ENCODE assay signal across 16 cellular contexts in the genomic region with DNA sequence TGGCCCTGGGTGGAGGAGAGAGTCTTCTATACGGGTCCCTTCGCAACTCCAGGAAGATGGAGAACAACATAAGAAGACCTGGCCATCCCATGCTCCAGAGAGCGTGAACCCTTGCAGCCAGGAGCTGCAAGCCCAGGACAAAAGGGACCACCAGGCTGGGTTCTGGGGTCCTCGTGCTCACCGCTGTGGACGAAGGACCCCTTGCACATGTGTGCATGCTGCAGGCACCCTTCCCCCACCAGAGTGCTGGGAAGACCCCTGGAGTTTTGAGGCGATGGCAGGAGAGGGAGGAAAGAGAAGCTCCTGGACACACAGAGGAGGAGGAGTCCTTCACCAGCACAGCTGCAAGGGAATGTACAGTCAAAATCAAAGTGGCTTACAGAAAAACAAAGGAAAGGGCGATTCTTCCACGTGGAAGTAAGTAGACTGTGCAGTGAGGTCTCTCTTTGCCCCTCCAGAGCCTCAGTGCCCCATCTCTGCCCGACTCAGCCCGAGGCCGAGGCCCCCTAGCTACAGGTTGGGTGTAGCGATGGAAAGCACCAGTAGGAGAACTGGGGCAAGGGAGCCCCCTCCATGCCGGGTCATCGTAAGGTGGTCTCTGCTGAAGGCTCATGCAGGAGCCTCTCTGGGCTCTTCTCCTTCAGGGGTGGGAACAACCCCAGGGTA. TPM values are rescaled to one million over a fixed set of nuclear protein-coding genes. Genes with fewer than 3 reads are reported as not detected.
DNase-seq lines count a peak whose midpoint lies in the region; ATAC-seq, FAIRE-seq and TF ChIP-seq lines count a peak whose summit lies in the region.
"Had no signal": no experiment of that assay in that cellular context is flagged by ENCODE, and none has a peak within 500 bp of the region (broad histone marks: within the 10 kb centered on the region; RNA-seq: fewer than 3 reads in every experiment).

No MANE protein-coding gene starts in this region.

- peak overlapping the region; percentile 5 to 68 for H3K4me3 Mint-ChIP-seq in activated T-cell treated with anti-CD3 and anti-CD28 coated beads, Interleukin-2, amount 50 U/mL, for 72 hours
- peak overlapping the region; percentile 57 for H3K4me3 Mint-ChIP-seq in activated T-helper 17 cell treated with anti-CD3 and anti-CD28 coated beads, Interleukin-2, amount 50 U/mL, for 72 hours

- 66% methylated on average over 8 of the region's 15 CpGs for WGBS in suprapubic skin

- no peak for TF ChIP-seq EP300 in suprapubic skin (IDR thresholded peaks at IDR 0.05)

- H3K4me1 ChIP-seq in kidney (ENCODE audit: control insufficient read depth in 1 of 2, insufficient read depth in 1 of 2, low read depth in 1 of 2, low read length in 2 of 2) = peaks cover 4 to 31% of the 10 kb centered on the region in 2 donors
- peaks cover 17% of the 10 kb centered on the region for H3K4me1 ChIP-seq in suprapubic skin

- no peak for TF ChIP-seq POLR2A in suprapubic skin (IDR thresholded peaks at IDR 0.05)

- H3K36me3 ChIP-seq in kidney (ENCODE audit: control insufficient read depth in 1 of 2, insufficient read depth in 2 of 2, low read length in 2 of 2) (no peaks in the 10 kb centered on the region), suprapubic skin (no peaks in the 10 kb centered on the region)

- no peak for DNase-seq in activated T-cell treated with anti-CD3 and anti-CD28 coated beads, Interleukin-2, amount 50 U/mL, for 72 hours
- DNase-seq in activated T-cell treated with anti-CD3 and anti-CD28 coated beads, Interleukin-2, amount 50 U/mL, for 48 hours = no peak
- peak; percentile 59 for DNase-seq in kidney
- DNase-seq in suprapubic skin (ENCODE audit: low spot score in 2 of 2) = peak; percentile 40 to 58
- no peak for DNase-seq in SIG-M5 treated with dmso at 0.1 percent for 504 hours (lab: John Stamatoyannopoulos, UW; ENCODE audit: unreplicated experiment)
- DNase-seq in mucosa of gallbladder (ENCODE audit: low spot score) = no peak
- DNase-seq: activated CD4-positive, CD25-positive, alpha-beta regulatory T cell treated with anti-CD3 and anti-CD28 coated beads, Interleukin-2, amount 50 U/mL, for 72 hours; activated gamma-delta T cell treated with Interleukin-2 at 50 U/mL for 16 hours; cortex of kidney; foreskin melanocyte; NCI-H1417 treated with DMSO at 0.1 percent for 48 hours; NCI-H774; testis had no signal

- no peaks in the 10 kb centered on the region for H3K9me3 Mint-ChIP-seq in activated T-cell treated with anti-CD3 and anti-CD28 coated beads, Interleukin-2, amount 50 U/mL, for 72 hours
- no peaks in the 10 kb centered on the region for H3K9me3 Mint-ChIP-seq in activated T-helper 17 cell treated with anti-CD3 and anti-CD28 coated beads, Interleukin-2, amount 50 U/mL, for 72 hours

- no peak overlapping the region for H3K9ac ChIP-seq in kidney (ENCODE audit: low read length in 2 of 2)

- peaks cover 20% of the 10 kb centered on the region for H3K4me1 Mint-ChIP-seq in activated T-cell treated with anti-CD3 and anti-CD28 coated beads, Interleukin-2, amount 50 U/mL, for 72 hours (ENCODE audit: low read depth)
- H3K4me1 Mint-ChIP-seq in activated T-helper 17 cell treated with anti-CD3 and anti-CD28 coated beads, Interleukin-2, amount 50 U/mL, for 72 hours = peaks cover 11% of the 10 kb centered on the region

- no peaks in the 10 kb centered on the region for H3K9me3 ChIP-seq in kidney (ENCODE audit: control insufficient read depth in 1 of 2, low read length in 2 of 2)
- no peaks in the 10 kb centered on the region for H3K9me3 ChIP-seq in suprapubic skin
- H3K9me3 ChIP-seq: testis had no signal

- no peaks in the 10 kb centered on the region for H3K27me3 Mint-ChIP-seq in activated T-cell treated with anti-CD3 and anti-CD28 coated beads, Interleukin-2, amount 50 U/mL, for 72 hours (ENCODE audit: low read depth)
- H3K27me3 Mint-ChIP-seq in activated T-helper 17 cell treated with anti-CD3 and anti-CD28 coated beads, Interleukin-2, amount 50 U/mL, for 72 hours = peaks cover 5% of the 10 kb centered on the region

- ATAC-seq in activated T-cell treated with anti-CD3 and anti-CD28 coated beads, Interleukin-2, amount 50 U/mL, for 72 hours (replicated peaks in 1 of 2) = peak in 1 of 2 donors; percentile 28
- no peak for ATAC-seq in activated T-helper 17 cell treated with anti-CD3 and anti-CD28 coated beads, Interleukin-2, amount 50 U/mL, for 72 hours (replicated peaks)
- no peak for ATAC-seq in HG03439 (IDR thresholded peaks at IDR 0.05; ENCODE audit: unreplicated experiment)

- no peaks in the 10 kb centered on the region for H3K36me3 Mint-ChIP-seq in activated T-cell treated with anti-CD3 and anti-CD28 coated beads, Interleukin-2, amount 50 U/mL, for 72 hours (ENCODE audit: insufficient read depth in 2 of 2)
- H3K36me3 Mint-ChIP-seq in activated T-helper 17 cell treated with anti-CD3 and anti-CD28 coated beads, Interleukin-2, amount 50 U/mL, for 72 hours (ENCODE audit: low read depth) = no peaks in the 10 kb centered on the region

- no peaks in the 10 kb centered on the region for H3K27me3 ChIP-seq in suprapubic skin
- H3K27me3 ChIP-seq: testis had no signal

- no peak overlapping the region for H3K4me3 ChIP-seq in kidney (ENCODE audit: low read length in 2 of 2)
- no peak overlapping the region for H3K4me3 ChIP-seq in suprapubic skin
- H3K4me3 ChIP-seq: testis had no signal

- H3K27ac ChIP-seq in kidney (ENCODE audit: low read depth in 2 of 2, low read length in 2 of 2) (no peak overlapping the region), suprapubic skin (no peak overlapping the region)
- H3K27ac ChIP-seq: testis had no signal

- TF ChIP-seq CTCF in kidney (IDR thresholded peaks at IDR 0.05; ENCODE audit: borderline replicate concordance, extremely low read depth, insufficient read depth) (no peak), suprapubic skin (IDR thresholded peaks at IDR 0.05) (no peak)

- H3K27ac Mint-ChIP-seq in activated T-cell treated with anti-CD3 and anti-CD28 coated beads, Interleukin-2, amount 50 U/mL, for 72 hours = no peak overlapping the region
- H3K27ac Mint-ChIP-seq in activated T-helper 17 cell treated with anti-CD3 and anti-CD28 coated beads, Interleukin-2, amount 50 U/mL, for 72 hours = no peak overlapping the region

- intact Hi-C loops in kidney (cut with DNase I) = no loop called here

- no peak for FAIRE-seq in kidney (lab: Jason Lieb, UNC)
- FAIRE-seq: HTR-8/SVneo had no signal

RNA-seq across cellular contexts. Expression of a gene that starts 51.3 kb away (rescaled TPM):
- total RNA-seq in activated T-cell treated with anti-CD3 and anti-CD28 coated beads, Interleukin-2, amount 50 U/mL, for 72 hours = 1 to 10 TPM; 6.6 to 7.3 TPM
- 1 to 10 TPM; 5.9 to 7.4 TPM for total RNA-seq in activated T-helper 17 cell treated with anti-CD3 and anti-CD28 coated beads, Interleukin-2, amount 50 U/mL, for 72 hours
- total RNA-seq in kidney = 1.7 TPM
- not detected for polyA plus RNA-seq in kidney (ENCODE audit: insufficient read depth, low read depth, low replicate concordance)
- total RNA-seq in suprapubic skin = 1 to 10 TPM; 1.0 to 3.3 (median 3.2) TPM
- total RNA-seq in mucosa of gallbladder = 1.4 TPM

Comparison
In these comparisons a context has a peak if more than half of its experiments do, and no peak if none do; other contexts are left out.
1. DNase-seq: peak in kidney (single experiment) and suprapubic skin (2 of 2); none in activated T-cell treated with anti-CD3 and anti-CD28 coated beads, Interleukin-2, amount 50 U/mL, for 72 hours (0 of 2), activated T-cell treated with anti-CD3 and anti-CD28 coated beads, Interleukin-2, amount 50 U/mL, for 48 hours (0 of 2), SIG-M5 treated with dmso at 0.1 percent for 504 hours (single experiment) and mucosa of gallbladder (single experiment).